ENCODE assay signal across 9 cellular contexts in the genomic region with DNA sequence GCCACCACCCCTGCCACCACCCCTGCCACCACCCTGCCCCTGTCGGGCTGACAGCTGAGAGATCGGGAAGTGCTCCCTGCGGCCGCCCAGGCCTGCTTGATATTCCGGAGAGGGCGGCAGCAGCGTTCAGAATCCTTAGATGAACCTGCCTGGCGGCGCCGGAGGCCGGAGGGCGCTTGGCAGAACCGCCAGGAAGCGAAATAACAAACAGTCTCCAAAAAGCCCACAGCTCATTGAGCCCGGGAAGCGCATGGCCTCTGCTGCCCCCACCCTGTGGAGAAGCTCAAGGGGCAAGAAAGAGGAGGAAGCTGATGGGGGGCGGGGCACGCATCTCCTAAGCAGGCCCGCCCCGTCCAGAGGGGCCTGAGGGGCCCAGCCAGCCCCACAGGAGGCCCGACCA.
DNase-seq lines count a peak whose midpoint lies in the region; ATAC-seq and TF ChIP-seq lines count a peak whose summit lies in the region.
"Had no signal": no experiment of that assay in that cellular context is flagged by ENCODE, and none has a peak within 500 bp of the region (broad histone marks: within the 10 kb centered on the region; RNA-seq: fewer than 3 reads in every experiment).

No MANE protein-coding gene starts in this region.

- peak; percentile 51 for TF ChIP-seq CTCF in brain microvascular endothelial cell (IDR thresholded peaks at IDR 0.05; ENCODE audit: low read depth, low read length, missing control alignments)

- in situ Hi-C loops in brain microvascular endothelial cell (cut with HindIII; ENCODE audit: low pct_ligation_motif_present, low sequenced_read_pairs), result no loop called here

- no peak overlapping the region for H3K4me3 ChIP-seq in brain microvascular endothelial cell (ENCODE audit: low read depth, low read length)

- H3K36me3 ChIP-seq in brain microvascular endothelial cell (replicated peaks), result no peaks in the 10 kb centered on the region

- ATAC-seq in GM19455 (IDR thresholded peaks at IDR 0.05; ENCODE audit: unreplicated experiment), result no peak

- no peaks in the 10 kb centered on the region for H3K27me3 ChIP-seq in brain microvascular endothelial cell (replicated peaks)

- no peak overlapping the region for H3K27ac ChIP-seq in brain microvascular endothelial cell

- DNase-seq in DMS153 (lab: John Stamatoyannopoulos, UW), result peak; percentile 60
- peak; percentile 24 for DNase-seq in brain microvascular endothelial cell
- DNase-seq in hippocampal formation (lab: John Stamatoyannopoulos, UW), result peak; percentile 16 to 21
- DNase-seq in posterior vena cava (ENCODE audit: low spot score), result peak; percentile 87
- no peak for DNase-seq in NCI-H187 (lab: John Stamatoyannopoulos, UW)
- no peak for DNase-seq in DMS 273 (lab: John Stamatoyannopoulos, UW; ENCODE audit: unreplicated experiment)
- DNase-seq in NCI-H187 treated with DMSO at 0.1 percent for 48 hours (lab: John Stamatoyannopoulos, UW), result no peak
- DNase-seq: NCI-H774 had no signal

- intact Hi-C loops in posterior vena cava (cut with DNase I), result no loop called here

Comparison
In these comparisons a context has a peak if more than half of its experiments do, and no peak if none do; other contexts are left out.
1. DNase-seq: peak in DMS153 (single experiment), brain microvascular endothelial cell (single experiment), hippocampal formation (2 of 2) and posterior vena cava (single experiment); none in NCI-H187 (0 of 2), DMS 273 (single experiment) and NCI-H187 treated with DMSO at 0.1 percent for 48 hours (single experiment).